1 cellular context compared by ENCODE assay signal in genomic region chr5:136620016-136620419, GRCh38.
TF ChIP-seq lines count a peak whose summit lies in the region.

No MANE protein-coding gene starts in this region.

TF ChIP-seq in K562, 482 proteins besides CTCF, POLR2A, EP300 and RAD21 (continued from another document and continues in another):
- TF ChIP-seq DLX4 (CRISPR knock-in tag; IDR thresholded peaks at IDR 0.05) (no peak), EGR1 (conservative IDR thresholded peaks at IDR 0.05) (no peak; the same call in 1 of the 2 replicates), HES1 (IDR thresholded peaks at IDR 0.05; ENCODE audit: low read depth) (peak; percentile 79), VEZF1 (CRISPR knock-in tag; IDR thresholded peaks at IDR 0.05) (peak; percentile 38; the same call in 1 of the 2 replicates), TCFL5 (CRISPR knock-in tag; conservative IDR thresholded peaks at IDR 0.05) (no peak), HNRNPUL1 (IDR thresholded peaks at IDR 0.05; ENCODE audit: low read length) (no peak), CBX2 (IDR thresholded peaks at IDR 0.05; ENCODE audit: insufficient read depth, low read length, poor library complexity, severe bottlenecking) (no peak), CSDE1 (IDR thresholded peaks at IDR 0.05) (no peak), MBD2 (IDR thresholded peaks at IDR 0.05; ENCODE audit: borderline replicate concordance, low read depth) (no peak), KDM4B (IDR thresholded peaks at IDR 0.05; ENCODE audit: borderline replicate concordance in 2 of 2, low read depth in 1 of 2) (no peak), TCF7 (IDR thresholded peaks at IDR 0.05; ENCODE audit: borderline replicate concordance) (no peak), ZNF318 (IDR thresholded peaks at IDR 0.05; ENCODE audit: borderline replicate concordance in 1 of 2, low read depth in 1 of 2) (peak in 1 of 2 experiments; percentile 75; a peak in 2 of 4 replicates), ADNP (tag; IDR thresholded peaks at IDR 0.05) (no peak), CCNT2 (IDR thresholded peaks at IDR 0.05; ENCODE audit: borderline replicate concordance, extremely low read depth, insufficient read length, low read depth, low read length) (no peak), E4F1 (CRISPR knock-in tag; IDR thresholded peaks at IDR 0.05; ENCODE audit: borderline replicate concordance) (no peak), ZHX1 (conservative IDR thresholded peaks at IDR 0.05; ENCODE audit: low read length) (no peak), MECOM (CRISPR knock-in tag; IDR thresholded peaks at IDR 0.05) (peak; percentile 83), DIDO1 (tag; IDR thresholded peaks at IDR 0.05; ENCODE audit: low read depth) (no peak), CBX8 (IDR thresholded peaks at IDR 0.05; ENCODE audit: borderline replicate concordance, extremely low read depth, low read depth, low read length, poor library complexity, severe bottlenecking) (no peak), CREM (IDR thresholded peaks at IDR 0.05; ENCODE audit: low read depth) (peak; percentile 45; the same call in 1 of the 2 replicates), TSC22D4 (tag; IDR thresholded peaks at IDR 0.05) (no peak), ELF2 (CRISPR knock-in tag; IDR thresholded peaks at IDR 0.05) (0 out of 2 replicates have a peak, but pooled peaks have one; percentile 5), HDGF (IDR thresholded peaks at IDR 0.05) (no peak), FOXJ3 (CRISPR knock-in tag; IDR thresholded peaks at IDR 0.05) (no peak), ZNF695 (CRISPR knock-in tag; IDR thresholded peaks at IDR 0.05) (no peak), ZBTB12 (CRISPR knock-in tag; IDR thresholded peaks at IDR 0.05) (no peak), ETV1 (tag; conservative IDR thresholded peaks at IDR 0.05; ENCODE audit: low read depth) (peak; percentile 91), HIVEP1 (CRISPR knock-in tag; IDR thresholded peaks at IDR 0.05) (no peak), ZNF184 (CRISPR knock-in tag; IDR thresholded peaks at IDR 0.05) (no peak), USF1 (CRISPR knock-in tag; IDR thresholded peaks at IDR 0.05) (no peak), CAMTA2 (CRISPR knock-in tag; conservative IDR thresholded peaks at IDR 0.05) (no peak), IFI16 (CRISPR knock-in tag; IDR thresholded peaks at IDR 0.05) (no peak), TCF3 (CRISPR knock-in tag; IDR thresholded peaks at IDR 0.05) (peak; percentile 64), PTTG1 (tag; IDR thresholded peaks at IDR 0.05; ENCODE audit: low read depth) (no peak), SIRT6 (IDR thresholded peaks at IDR 0.05; ENCODE audit: low read depth, low read length) (no peak), ZFX (CRISPR knock-in tag; IDR thresholded peaks at IDR 0.05) (no peak), CLOCK (CRISPR knock-in tag; IDR thresholded peaks at IDR 0.05; ENCODE audit: borderline replicate concordance) (no peak), POLR2B (IDR thresholded peaks at IDR 0.05; ENCODE audit: low read depth, partially characterized antibody) (no peak), FOSL1 (tag; conservative IDR thresholded peaks at IDR 0.05) (peak; percentile 96), POLR2AphosphoS2 (IDR thresholded peaks at IDR 0.05; ENCODE audit: low read length) (no peak), ZBTB1 (CRISPR knock-in tag; IDR thresholded peaks at IDR 0.05; ENCODE audit: borderline replicate concordance, low read depth) (no peak)
